ENCODE assay signal across 35 cellular contexts in genomic region chr13:28699246-28699645, GRCh38.
"Had no signal": no experiment of that assay in that cellular context is flagged by ENCODE, and none has a peak within 500 bp of the region (broad histone marks: within the 10 kb centered on the region; RNA-seq: fewer than 3 reads in every experiment).

No MANE protein-coding gene starts in this region.

- H3K27ac ChIP-seq: adrenal gland, ascending aorta, body of pancreas, brain microvascular endothelial cell, breast epithelium, cardiac muscle cell had no signal

- H3K4me1 ChIP-seq: ascending aorta, body of pancreas, breast epithelium had no signal

- ATAC-seq: activated naive CD4-positive, alpha-beta T cell treated with anti-CD3 and anti-CD28 coated beads, Interleukin-2, amount 50 U/mL, for 72 hours; activated naive CD8-positive, alpha-beta T cell treated with anti-CD3 and anti-CD28 coated beads, Interleukin-2, amount 50 U/mL, for 24 hours; activated T-cell treated with anti-CD3 and anti-CD28 coated beads, Interleukin-2, amount 50 U/mL, for 4 hours; activated T-cell treated with anti-CD3 and anti-CD28 coated beads, Interleukin-2, amount 50 U/mL, for 72 hours; activated T-helper 17 cell treated with anti-CD3 and anti-CD28 coated beads, Interleukin-2, amount 50 U/mL, for 72 hours; body of pancreas had no signal

- H3K4me3 ChIP-seq: adrenal gland, ascending aorta, body of pancreas, breast epithelium, cardiac muscle cell had no signal

- H3K9me3 ChIP-seq: adrenal gland, ascending aorta, body of pancreas, breast epithelium had no signal

- FAIRE-seq: astrocyte, bronchial epithelial cell had no signal

- H3K27me3 ChIP-seq: adrenal gland, ascending aorta, body of pancreas, brain microvascular endothelial cell, breast epithelium, cardiac muscle cell had no signal

- DNase-seq: activated effector memory CD4-positive, alpha-beta T cell treated with anti-CD3 and anti-CD28 coated beads, Interleukin-2, amount 50 U/mL, for 16 hours; activated effector memory CD4-positive, alpha-beta T cell treated with Interleukin-2 at 50 U/mL for 16 hours; activated gamma-delta T cell; activated gamma-delta T cell treated with Interleukin-2 at 50 U/mL for 16 hours; activated naive CD4-positive, alpha-beta T cell; activated naive CD4-positive, alpha-beta T cell treated with anti-CD3 and anti-CD28 coated beads for 36 hours; activated naive CD4-positive, alpha-beta T cell treated with anti-CD3 and anti-CD28 coated beads, Interleukin-2, amount 10 ng/mL, durations not matched to agents 7 days and 5 days; activated naive CD4-positive, alpha-beta T cell treated with anti-CD3 and anti-CD28 coated beads, Interleukin-2, amount 50 U/mL, for 16 hours; activated naive CD4-positive, alpha-beta T cell treated with Interleukin-2 at 50 U/mL for 16 hours; activated naive CD8-positive, alpha-beta T cell treated with anti-CD3 and anti-CD28 coated beads for 36 hours; activated naive CD8-positive, alpha-beta T cell treated with anti-CD3 and anti-CD28 coated beads, Interleukin-2, amount 10 ng/mL, durations not matched to agents 7 days and 5 days; activated naive CD8-positive, alpha-beta T cell treated with anti-CD3 and anti-CD28 coated beads, Interleukin-2, amount 50 U/mL, for 24 hours; activated T-cell treated with anti-CD3 and anti-CD28 coated beads for 4 hours; activated T-cell treated with anti-CD3 and anti-CD28 coated beads, Interleukin-2, amount 50 U/mL, for 1 hour; activated T-cell treated with anti-CD3 and anti-CD28 coated beads, Interleukin-2, amount 50 U/mL, for 24 hours; activated T-cell treated with anti-CD3 and anti-CD28 coated beads, Interleukin-2, amount 50 U/mL, for 4 hours; activated T-cell treated with anti-CD3 and anti-CD28 coated beads, Interleukin-2, amount 50 U/mL, for 48 hours; activated T-cell treated with anti-CD3 and anti-CD28 coated beads, Interleukin-2, amount 50 U/mL, for 72 hours; adrenal gland; amniotic stem cell; amygdala; anterior cingulate cortex; aorta; body of pancreas; brain microvascular endothelial cell; caudate nucleus; central memory CD4-positive, alpha-beta T cell; cerebellar nuclear complex had no signal
